ENCODE assay signal across 31 cellular contexts in genomic region chr7:155536451-155536850, GRCh38. TPM values are rescaled to one million over a fixed set of nuclear protein-coding genes. Genes with fewer than 3 reads are reported as not detected.
"Had no signal": no experiment of that assay in that cellular context is flagged by ENCODE, and none has a peak within 500 bp of the region (broad histone marks: within the 10 kb centered on the region; RNA-seq: fewer than 3 reads in every experiment).

No MANE protein-coding gene starts in this region.

- H3K27ac ChIP-seq: heart right ventricle, hepatocyte, left lung, lower lobe of right lung, neutrophil, pancreas, psoas muscle, right lobe of liver, stomach, testis, thyroid gland, transverse colon, upper lobe of left lung, vagina had no signal

- DNase-seq: heart right ventricle; islet precursor cell; kidney glomerular epithelial cell; left colon; left lung; lower lobe of right lung; mammary epithelial cell; mesenchymal stem cell; naive thymus-derived CD8-positive, alpha-beta T cell; occipital lobe; psoas muscle; right lobe of liver; stimulated activated CD4-positive, alpha-beta T cell treated with anti-CD3 and anti-CD28 coated beads, Interleukin-12 subunit alpha, Interleukin-12 subunit beta, amount 100 ng/mL, for 4 hours; stimulated activated CD4-positive, alpha-beta T cell treated with anti-CD3 and anti-CD28 coated beads, Interleukin-15, amount 100 ng/mL, for 24 hours; stimulated activated CD4-positive, alpha-beta T cell treated with anti-CD3 and anti-CD28 coated beads, Interleukin-2, amount 100 ng/mL, for 24 hours; stimulated activated CD4-positive, alpha-beta T cell treated with anti-CD3 and anti-CD28 coated beads, Interleukin-4, amount 100 ng/mL, for 1 hour; stimulated activated naive B cell treated with anti-CD40 and anti-IgM and Interleukin-4, amounts not matched to agents 10 μg/mL and 1 μg/mL and 100 μg/mL, for 72 hours; stimulated activated naive CD8-positive, alpha-beta T cell treated with anti-CD3 and anti-CD28 coated beads, Interleukin-15, Interleukin-2, amounts not matched to agents 100 U/mL and 50 U/mL, for 24 hours; stomach; testis; thyroid gland; transverse colon; upper lobe of left lung had no signal

- H3K36me3 ChIP-seq: heart right ventricle, left lung, lower lobe of right lung, neutrophil, pancreas, right lobe of liver, stomach, thyroid gland, transverse colon, upper lobe of left lung, vagina had no signal

- H3K27me3 ChIP-seq: vagina had no signal

- H3K4me3 ChIP-seq: heart right ventricle, hepatocyte, left lung, lower lobe of right lung, pancreas, psoas muscle, right lobe of liver, smooth muscle cell, stomach, testis, thyroid gland, transverse colon, upper lobe of left lung, vagina had no signal

- FAIRE-seq: pancreas had no signal

- H3K4me1 ChIP-seq: pancreas had no signal

- H3K9me3 ChIP-seq: heart right ventricle, left lung, lower lobe of right lung, neutrophil, pancreas, psoas muscle, right lobe of liver, testis, thyroid gland, transverse colon, upper lobe of left lung, vagina had no signal

RNA-seq across cellular contexts. Expression of gene CNPY1, which starts 9.9 kb away (rescaled TPM):
- total RNA-seq: heart right ventricle; hepatocyte; left colon; left lung; liver; lower lobe of right lung; mammary epithelial cell; mucosa of gallbladder; naive thymus-derived CD8-positive, alpha-beta T cell; pancreas; psoas muscle; thyroid gland; transverse colon; upper lobe of left lung; vagina had no signal
- polyA plus RNA-seq: heart right ventricle; hepatocyte; liver; mammary epithelial cell; naive thymus-derived CD8-positive, alpha-beta T cell; pancreas; psoas muscle; smooth muscle cell; stomach; urinary bladder had no signal
